In the genomic region with DNA sequence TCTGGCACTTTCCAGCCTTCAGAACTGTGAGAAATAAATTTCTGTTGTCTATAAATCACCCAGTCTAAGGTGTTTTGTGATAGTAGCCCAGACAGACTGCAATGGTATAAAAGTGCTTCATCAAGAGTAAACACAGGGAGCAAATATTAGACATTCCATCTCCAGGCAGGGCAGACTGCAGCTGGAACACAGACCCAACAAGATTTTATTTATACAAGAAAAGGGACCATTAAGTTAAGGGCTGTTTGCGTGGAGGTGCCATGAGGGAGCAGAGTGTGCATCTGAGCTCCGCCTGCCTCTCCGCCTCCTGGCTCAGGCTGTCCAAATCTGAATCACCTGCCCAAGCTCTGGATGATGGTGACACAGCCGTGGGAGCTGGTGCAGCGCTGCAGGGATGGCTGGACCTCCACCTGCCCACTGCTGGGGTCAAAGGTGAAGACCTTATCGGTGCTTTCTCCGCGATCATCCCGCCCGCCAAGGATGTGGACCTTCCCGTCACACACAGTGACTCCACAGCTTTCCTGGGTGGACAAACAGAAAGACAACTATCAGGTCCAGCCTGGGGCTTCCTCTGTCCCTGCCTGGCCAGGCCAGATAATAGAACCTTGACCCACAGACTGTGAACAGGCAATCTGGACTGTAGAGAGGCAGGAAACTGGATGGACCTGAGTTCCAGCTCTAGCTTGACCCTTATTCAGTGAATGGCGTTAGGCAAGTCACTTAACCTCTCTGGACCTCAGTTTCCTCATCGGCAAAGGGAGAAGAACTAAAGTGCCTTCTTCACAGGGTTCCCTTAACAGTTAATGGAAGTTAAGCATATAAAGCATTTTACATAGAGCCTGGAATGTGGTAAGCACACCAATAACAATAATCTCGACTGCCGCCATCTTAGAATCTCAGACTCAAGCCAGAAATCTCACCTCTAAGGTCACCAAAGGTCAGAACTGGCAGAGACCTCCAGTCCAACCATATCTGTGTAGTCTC, we compare ENCODE assay signal across 1 cellular context.
TF ChIP-seq lines count a peak whose summit lies in the region.

No MANE protein-coding gene starts in this region.

TF ChIP-seq in IMR-90, 13 proteins besides CTCF, POLR2A, EP300 and RAD21:
- TF ChIP-seq RCOR1 (IDR thresholded peaks at IDR 0.05; ENCODE audit: insufficient replicate concordance, low read length) = no peak
- TF ChIP-seq, protein P1, sequence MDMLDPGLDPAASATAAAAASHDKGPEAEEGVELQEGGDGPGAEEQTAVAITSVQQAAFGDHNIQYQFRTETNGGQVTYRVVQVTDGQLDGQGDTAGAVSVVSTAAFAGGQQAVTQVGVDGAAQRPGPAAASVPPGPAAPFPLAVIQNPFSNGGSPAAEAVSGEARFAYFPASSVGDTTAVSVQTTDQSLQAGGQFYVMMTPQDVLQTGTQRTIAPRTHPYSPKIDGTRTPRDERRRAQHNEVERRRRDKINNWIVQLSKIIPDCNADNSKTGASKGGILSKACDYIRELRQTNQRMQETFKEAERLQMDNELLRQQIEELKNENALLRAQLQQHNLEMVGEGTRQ (IDR thresholded peaks at IDR 0.05; ENCODE audit: low read depth, low read length) = no peak
- no peak for TF ChIP-seq MXI1 (IDR thresholded peaks at IDR 0.05; ENCODE audit: borderline replicate concordance, low read depth, low read length)
- TF ChIP-seq SMC3 (IDR thresholded peaks at IDR 0.05; ENCODE audit: low read depth, low read length) = no peak
- no peak for TF ChIP-seq BHLHE40 (IDR thresholded peaks at IDR 0.05; ENCODE audit: low read depth, low read length)
- TF ChIP-seq CHD1 (IDR thresholded peaks at IDR 0.05; ENCODE audit: low read depth, low read length) = no peak
- no peak for TF ChIP-seq FOS (IDR thresholded peaks at IDR 0.05; ENCODE audit: low read depth, low read length)
- no peak for TF ChIP-seq NFE2L2 (IDR thresholded peaks at IDR 0.05; ENCODE audit: low read depth, low read length)
- TF ChIP-seq MAZ (IDR thresholded peaks at IDR 0.05; ENCODE audit: borderline replicate concordance, low read depth, low read length) = no peak
- TF ChIP-seq MAFK (IDR thresholded peaks at IDR 0.05; ENCODE audit: low read depth, low read length) = no peak
- TF ChIP-seq, protein P2, sequence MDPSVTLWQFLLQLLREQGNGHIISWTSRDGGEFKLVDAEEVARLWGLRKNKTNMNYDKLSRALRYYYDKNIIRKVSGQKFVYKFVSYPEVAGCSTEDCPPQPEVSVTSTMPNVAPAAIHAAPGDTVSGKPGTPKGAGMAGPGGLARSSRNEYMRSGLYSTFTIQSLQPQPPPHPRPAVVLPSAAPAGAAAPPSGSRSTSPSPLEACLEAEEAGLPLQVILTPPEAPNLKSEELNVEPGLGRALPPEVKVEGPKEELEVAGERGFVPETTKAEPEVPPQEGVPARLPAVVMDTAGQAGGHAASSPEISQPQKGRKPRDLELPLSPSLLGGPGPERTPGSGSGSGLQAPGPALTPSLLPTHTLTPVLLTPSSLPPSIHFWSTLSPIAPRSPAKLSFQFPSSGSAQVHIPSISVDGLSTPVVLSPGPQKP (IDR thresholded peaks at IDR 0.05; ENCODE audit: borderline replicate concordance, low read depth, low read length) = no peak
- no peak for TF ChIP-seq RFX5 (IDR thresholded peaks at IDR 0.05; ENCODE audit: low read depth, low read length)
- no peak for TF ChIP-seq CEBPB (IDR thresholded peaks at IDR 0.05; ENCODE audit: low read depth, low read length)
